ENCODE assay signal across 8 cellular contexts in genomic region chr4:3791910-3792542, GRCh38. TPM values are rescaled to one million over a fixed set of nuclear protein-coding genes. Genes with fewer than 3 reads are reported as not detected.
DNase-seq lines count a peak whose midpoint lies in the region; ATAC-seq and TF ChIP-seq lines count a peak whose summit lies in the region.

No MANE protein-coding gene starts in this region.

- no peak overlapping the region for H3K23ac ChIP-seq in neuronal stem cell (ENCODE audit: low read depth, low read length, poor library complexity)

- no peaks in the 10 kb centered on the region for H3K36me3 Mint-ChIP-seq in endodermal cell (ENCODE audit: low read depth)

- 11 to 22% methylated on average over 12 to 13 of the region's 13 CpGs for WGBS in endodermal cell (ENCODE audit: insufficient coverage in 1 of 2, insufficient read length in 1 of 2), 2 experiments
- no CpG with 5 or more reads among the region's 13 CpGs for WGBS in neuronal stem cell (ENCODE audit: extremely low coverage in 2 of 2, insufficient read length in 2 of 2, insufficient replicate concordance in 1 of 2), 2 donors
- 36% methylated on average over 3 of the region's 13 CpGs for WGBS in suprapubic skin

- H3K4me1 Mint-ChIP-seq in endodermal cell, result no peaks in the 10 kb centered on the region

- H2AK5ac ChIP-seq in neuronal stem cell (ENCODE audit: low read depth, low read length), result no peak overlapping the region

- H3K27me3 ChIP-seq in endodermal cell (ENCODE audit: control insufficient read depth, insufficient read depth, low read length, poor library complexity, severe bottlenecking), result no peaks in the 10 kb centered on the region
- H3K27me3 ChIP-seq in neuronal stem cell (ENCODE audit: control insufficient read depth in 3 of 3, insufficient read depth in 3 of 3, low read depth in 1 of 3, low read length in 3 of 3), result no peaks in the 10 kb centered on the region
- peaks cover 25% of the 10 kb centered on the region for H3K27me3 ChIP-seq in suprapubic skin

- peaks cover 24% of the 10 kb centered on the region for H3K9me3 Mint-ChIP-seq in endodermal cell

- H3K4me3 Mint-ChIP-seq in endodermal cell, result no peak overlapping the region

- no peak overlapping the region for H4K8ac ChIP-seq in neuronal stem cell (ENCODE audit: low read depth, low read length)

- no peak for TF ChIP-seq POLR2A in suprapubic skin (IDR thresholded peaks at IDR 0.05)

- no peak for ATAC-seq in HG03520 (IDR thresholded peaks at IDR 0.05; ENCODE audit: unreplicated experiment)

- TF ChIP-seq CTCF in GM12865 (IDR thresholded peaks at IDR 0.05; ENCODE audit: insufficient read depth, low read depth, low read length, missing control alignments) (no peak), endodermal cell (conservative IDR thresholded peaks at IDR 0.05) (no peak), suprapubic skin (IDR thresholded peaks at IDR 0.05) (no peak)

- no peak overlapping the region for H2BK5ac ChIP-seq in neuronal stem cell (ENCODE audit: low read length)

- H3K9ac ChIP-seq in endodermal cell (ENCODE audit: extremely low read depth, low read length, poor library complexity, severe bottlenecking) (no peak overlapping the region), neuronal stem cell (ENCODE audit: low read depth, low read length, poor library complexity) (no peak overlapping the region)

- H3K27ac Mint-ChIP-seq in endodermal cell, result no peak overlapping the region

- no peak overlapping the region for H3K18ac ChIP-seq in neuronal stem cell (ENCODE audit: low read length)

- H4K91ac ChIP-seq in neuronal stem cell (ENCODE audit: low read depth, low read length, poor library complexity), result no peak overlapping the region

- H3K79me1 ChIP-seq in neuronal stem cell (ENCODE audit: low read depth, low read length), result no peaks in the 10 kb centered on the region

- H3K4me2 ChIP-seq in neuronal stem cell (ENCODE audit: insufficient read depth, low read length, poor library complexity, severe bottlenecking), result no peak overlapping the region

- H3K27ac ChIP-seq in endodermal cell (ENCODE audit: low read depth, low read length) (no peak overlapping the region), neuronal stem cell (replicated peaks; ENCODE audit: low read length) (no peak overlapping the region), suprapubic skin (no peak overlapping the region)

- no peak overlapping the region for H2AFZ ChIP-seq in neuronal stem cell (ENCODE audit: low read length)

- H3K27me3 Mint-ChIP-seq in endodermal cell (ENCODE audit: insufficient read depth), result peaks cover 21% of the 10 kb centered on the region

- H3K4me1 ChIP-seq in endodermal cell (ENCODE audit: control insufficient read depth, insufficient read depth, low read length) (no peaks in the 10 kb centered on the region), neuronal stem cell (ENCODE audit: control insufficient read depth in 2 of 2, insufficient read depth in 1 of 2, low read depth in 1 of 2, low read length in 2 of 2) (peaks cover 0 to 5% of the 10 kb centered on the region in 2 donors), suprapubic skin (no peaks in the 10 kb centered on the region)

- peak; percentile 28 for DNase-seq in GM12865 (ENCODE audit: low read depth)
- DNase-seq in MV-4-11 (lab: John Stamatoyannopoulos, UW), result peak; percentile 4
- DNase-seq in endodermal cell, result peak; percentile 97
- peak; percentile 73 for DNase-seq in neuronal stem cell (ENCODE audit: low spot score)
- no peak for DNase-seq in NK-92 (lab: John Stamatoyannopoulos, UW; ENCODE audit: unreplicated experiment)
- no peak for DNase-seq in suprapubic skin (ENCODE audit: low spot score in 2 of 2)
- DNase-seq in NCI-H2227 (lab: John Stamatoyannopoulos, UW; ENCODE audit: unreplicated experiment), result no peak

- H3K9me3 ChIP-seq in endodermal cell (ENCODE audit: control insufficient read depth, low read length) (peaks cover 26% of the 10 kb centered on the region), neuronal stem cell (replicated peaks in 1 of 2; ENCODE audit: control insufficient read depth in 2 of 2, insufficient read depth in 1 of 2, low read depth in 1 of 2, low read length in 2 of 2) (peaks cover 0 to 6% of the 10 kb centered on the region in 2 donors), suprapubic skin (peaks cover 11% of the 10 kb centered on the region)

- H3K4me3 ChIP-seq in GM12865 (ENCODE audit: low read depth, low read length), result no peak overlapping the region
- no peak overlapping the region for H3K4me3 ChIP-seq in endodermal cell (ENCODE audit: low read length)
- H3K4me3 ChIP-seq in neuronal stem cell (ENCODE audit: low read length in 2 of 2), result no peak overlapping the region
- no peak overlapping the region for H3K4me3 ChIP-seq in suprapubic skin

- H3K4ac ChIP-seq in neuronal stem cell (ENCODE audit: low read length), result no peak overlapping the region

- H2BK12ac ChIP-seq in neuronal stem cell (ENCODE audit: low read length), result no peak overlapping the region

- TF ChIP-seq EP300 in suprapubic skin (IDR thresholded peaks at IDR 0.05), result no peak

- H3K14ac ChIP-seq in neuronal stem cell (ENCODE audit: low read length), result no peak overlapping the region

- H3K36me3 ChIP-seq in endodermal cell (ENCODE audit: control insufficient read depth, insufficient read depth, low read length) (no peaks in the 10 kb centered on the region), neuronal stem cell (replicated peaks in 1 of 2; ENCODE audit: control insufficient read depth in 2 of 2, insufficient read depth in 2 of 2, low read length in 2 of 2) (no peaks in the 10 kb centered on the region), suprapubic skin (no peaks in the 10 kb centered on the region)

- no peak overlapping the region for H2BK120ac ChIP-seq in neuronal stem cell (ENCODE audit: low read depth, low read length)

- no peak overlapping the region for H2BK15ac ChIP-seq in neuronal stem cell (ENCODE audit: low read length)

RNA-seq across cellular contexts. Expression of gene ADRA2C, which starts 25.8 kb away (rescaled TPM):
- total RNA-seq in endodermal cell (10 to 100 TPM; 16.0 to 17.3 TPM), suprapubic skin (1 to 10 TPM; 2.6 to 5.3 (median 4.0) TPM)
- polyA plus RNA-seq in endodermal cell (2013, experiment 1 of 2), result 6.2 TPM
- polyA plus RNA-seq in endodermal cell (2013, experiment 2 of 2), result 6.1 TPM
- 7.7 TPM for polyA plus RNA-seq in neuronal stem cell (2013, experiment 1 of 2)
- polyA plus RNA-seq in neuronal stem cell (2013, experiment 2 of 2), result 7.2 TPM

Comparison
In these comparisons a context has a peak if more than half of its experiments do, and no peak if none do; other contexts are left out.
1. DNase-seq: peak in GM12865 (single experiment), MV-4-11 (single experiment), endodermal cell (single experiment) and neuronal stem cell (single experiment); none in NK-92 (single experiment), suprapubic skin (0 of 2) and NCI-H2227 (single experiment).